Comparison of ENCODE assay signal across 1 cellular context in the genomic region with DNA sequence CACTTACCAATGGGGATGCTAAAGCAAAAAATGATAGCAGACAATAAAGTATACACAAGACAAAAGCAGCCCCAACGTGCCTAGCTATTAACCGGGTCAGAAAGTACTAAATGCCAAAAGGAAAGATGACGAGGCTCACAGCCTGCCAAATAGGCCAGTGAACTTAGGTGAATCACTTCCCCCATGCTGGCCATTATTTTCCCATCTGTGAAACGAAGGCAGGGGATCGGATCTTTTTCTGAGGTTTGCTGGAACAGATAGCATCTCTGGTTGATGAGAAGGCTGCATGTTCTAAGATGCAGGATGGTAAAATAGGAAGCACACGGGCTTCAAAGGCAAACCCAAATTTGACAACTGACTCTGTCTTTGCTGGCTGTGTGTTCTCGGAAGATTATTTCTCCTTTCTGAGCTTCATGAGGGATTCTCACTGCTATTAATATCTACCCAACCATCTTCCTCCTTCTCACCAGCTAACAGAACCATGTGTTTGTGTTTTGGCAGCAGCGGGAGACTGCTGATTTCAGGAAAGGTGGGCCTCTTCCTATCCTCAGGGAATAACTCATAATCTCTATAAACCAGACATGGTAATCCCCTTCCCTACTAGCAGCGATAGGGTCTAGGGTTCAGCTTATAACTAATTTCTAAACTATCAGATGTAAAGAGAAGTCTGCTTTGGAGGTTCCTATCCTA.
TF ChIP-seq lines count a peak whose summit lies in the region.

No MANE protein-coding gene starts in this region.

TF ChIP-seq in IMR-90, 13 proteins besides CTCF, POLR2A, EP300 and RAD21:
- TF ChIP-seq, protein P1, sequence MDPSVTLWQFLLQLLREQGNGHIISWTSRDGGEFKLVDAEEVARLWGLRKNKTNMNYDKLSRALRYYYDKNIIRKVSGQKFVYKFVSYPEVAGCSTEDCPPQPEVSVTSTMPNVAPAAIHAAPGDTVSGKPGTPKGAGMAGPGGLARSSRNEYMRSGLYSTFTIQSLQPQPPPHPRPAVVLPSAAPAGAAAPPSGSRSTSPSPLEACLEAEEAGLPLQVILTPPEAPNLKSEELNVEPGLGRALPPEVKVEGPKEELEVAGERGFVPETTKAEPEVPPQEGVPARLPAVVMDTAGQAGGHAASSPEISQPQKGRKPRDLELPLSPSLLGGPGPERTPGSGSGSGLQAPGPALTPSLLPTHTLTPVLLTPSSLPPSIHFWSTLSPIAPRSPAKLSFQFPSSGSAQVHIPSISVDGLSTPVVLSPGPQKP (IDR thresholded peaks at IDR 0.05; ENCODE audit: borderline replicate concordance, low read depth, low read length) = no peak
- TF ChIP-seq MAZ (IDR thresholded peaks at IDR 0.05; ENCODE audit: borderline replicate concordance, low read depth, low read length) = no peak
- no peak for TF ChIP-seq NFE2L2 (IDR thresholded peaks at IDR 0.05; ENCODE audit: low read depth, low read length)
- TF ChIP-seq MAFK (IDR thresholded peaks at IDR 0.05; ENCODE audit: low read depth, low read length) = no peak
- no peak for TF ChIP-seq CHD1 (IDR thresholded peaks at IDR 0.05; ENCODE audit: low read depth, low read length)
- no peak for TF ChIP-seq MXI1 (IDR thresholded peaks at IDR 0.05; ENCODE audit: borderline replicate concordance, low read depth, low read length)
